26 cellular contexts compared by ENCODE assay signal in genomic region chr1:244732846-244733450, GRCh38.
DNase-seq lines count a peak whose midpoint lies in the region; ATAC-seq, FAIRE-seq and TF ChIP-seq lines count a peak whose summit lies in the region.
"Had no signal": no experiment of that assay in that cellular context is flagged by ENCODE, and none has a peak within 500 bp of the region (broad histone marks: within the 10 kb centered on the region; RNA-seq: fewer than 3 reads in every experiment).

No MANE protein-coding gene starts in this region.

- H3K4me1 ChIP-seq in astrocyte (ENCODE audit: insufficient read depth, low read length) = peaks cover 15% of the 10 kb centered on the region
- H3K4me1 ChIP-seq: colonic mucosa, neural progenitor cell had no signal

- H3K27ac Mint-ChIP-seq in astrocyte (ENCODE audit: unreplicated experiment) (peak overlapping the region; percentile 41), natural killer cell (no peak overlapping the region)
- H3K27ac Mint-ChIP-seq: activated CD4-positive, alpha-beta T cell treated with anti-CD3 and anti-CD28 coated beads, Interleukin-2, amount 10 ng/mL, durations not matched to agents 7 days and 5 days; neural progenitor cell had no signal

- no peaks in the 10 kb centered on the region for H3K27me3 ChIP-seq in astrocyte (ENCODE audit: insufficient read depth, low read length)
- H3K27me3 ChIP-seq: breast epithelium, colonic mucosa, right atrium auricular region had no signal

- H2AFZ ChIP-seq in astrocyte (ENCODE audit: low read depth, low read length) = no peak overlapping the region
- H2AFZ ChIP-seq: neural progenitor cell, PC-9 had no signal

- ATAC-seq in natural killer cell = no peak
- ATAC-seq in GM18498 (IDR thresholded peaks at IDR 0.05; ENCODE audit: unreplicated experiment) = no peak
- ATAC-seq: activated T-cell treated with anti-CD3 and anti-CD28 coated beads, Interleukin-2, amount 50 U/mL, for 4 hours; Right ventricle myocardium inferior had no signal

- H4K20me1 ChIP-seq in astrocyte (ENCODE audit: insufficient read depth, low read length) = no peaks in the 10 kb centered on the region

- H3K9ac ChIP-seq in astrocyte (ENCODE audit: low read length) = no peak overlapping the region
- H3K9ac ChIP-seq: neural progenitor cell had no signal

- no peak overlapping the region for H3K27ac ChIP-seq in astrocyte (ENCODE audit: low read depth, low read length)
- H3K27ac ChIP-seq: breast epithelium, colonic mucosa, neural progenitor cell, PC-9, right atrium auricular region, VCaP had no signal

- TF ChIP-seq CTCF in astrocyte (IDR thresholded peaks at IDR 0.05; ENCODE audit: insufficient read depth, low read depth, low read length) = no peak
- no peak for TF ChIP-seq CTCF in natural killer cell (IDR thresholded peaks at IDR 0.05)

- no peak for FAIRE-seq in astrocyte (lab: Jason Lieb, UNC)
- FAIRE-seq: H54, kidney had no signal

- peak; percentile 78 for DNase-seq in COR-L47 (lab: John Stamatoyannopoulos, UW)
- peak; percentile 97 for DNase-seq in NCI-H146 (lab: John Stamatoyannopoulos, UW)
- no peak for DNase-seq in astrocyte (ENCODE audit: low read depth)
- DNase-seq in natural killer cell = no peak
- no peak for DNase-seq in DMS153 (lab: John Stamatoyannopoulos, UW)
- DNase-seq in NCI-H1092 (lab: John Stamatoyannopoulos, UW) = no peak
- DNase-seq: activated CD4-positive, alpha-beta T cell treated with anti-CD3 and anti-CD28 coated beads, Interleukin-2, amount 10 ng/mL, durations not matched to agents 7 days and 5 days; activated T-cell treated with anti-CD3 and anti-CD28 coated beads, Interleukin-2, amount 50 U/mL, for 4 hours; amygdala; C1 segment of cervical spinal cord; colonic mucosa; effector memory CD4-positive, alpha-beta T cell; erythroblast; kidney; MV-4-11; NCI-H1930; NCI-H345; PC-9; stimulated activated CD4-positive, alpha-beta T cell treated with anti-CD3 and anti-CD28 coated beads, Interleukin-4, amount 100 ng/mL, for 1 hour had no signal

- no peaks in the 10 kb centered on the region for H3K79me2 ChIP-seq in astrocyte (ENCODE audit: insufficient read depth, low read length)

- H3K36me3 Mint-ChIP-seq in astrocyte (ENCODE audit: low read depth, unreplicated experiment) = peaks cover 2% of the 10 kb centered on the region
- no peaks in the 10 kb centered on the region for H3K36me3 Mint-ChIP-seq in natural killer cell

- H3K4me3 Mint-ChIP-seq in astrocyte (ENCODE audit: unreplicated experiment) (no peak overlapping the region), natural killer cell (peak overlapping the region; percentile 37)
- H3K4me3 Mint-ChIP-seq: activated CD4-positive, alpha-beta T cell treated with anti-CD3 and anti-CD28 coated beads, Interleukin-2, amount 10 ng/mL, durations not matched to agents 7 days and 5 days; activated T-cell treated with anti-CD3 and anti-CD28 coated beads, Interleukin-2, amount 50 U/mL, for 4 hours; neural progenitor cell had no signal

- peaks cover 4% of the 10 kb centered on the region for H3K4me1 Mint-ChIP-seq in astrocyte (ENCODE audit: low read depth, unreplicated experiment)
- peaks cover 0 to 12% of the 10 kb centered on the region in 2 donors for H3K4me1 Mint-ChIP-seq in natural killer cell

- no peaks in the 10 kb centered on the region for H3K36me3 ChIP-seq in astrocyte (ENCODE audit: insufficient read depth, low read length)
- H3K36me3 ChIP-seq: breast epithelium, colonic mucosa, neural progenitor cell, right atrium auricular region had no signal

- intact Hi-C loops in natural killer cell (cut with micrococcal nuclease) = no loop called here

- H3K9me3 Mint-ChIP-seq in astrocyte (ENCODE audit: unreplicated experiment) (peaks cover 11% of the 10 kb centered on the region), natural killer cell (no peaks in the 10 kb centered on the region)
- H3K9me3 Mint-ChIP-seq: activated T-cell treated with anti-CD3 and anti-CD28 coated beads, Interleukin-2, amount 50 U/mL, for 4 hours had no signal

- H3K4me2 ChIP-seq in astrocyte (ENCODE audit: low read length) = no peak overlapping the region
- H3K4me2 ChIP-seq: neural progenitor cell, PC-9 had no signal

- H3K9me3 ChIP-seq in astrocyte (ENCODE audit: insufficient read depth, low read depth, low read length) = peaks cover 9% of the 10 kb centered on the region
- H3K9me3 ChIP-seq: breast epithelium, colonic mucosa, right atrium auricular region had no signal

- H3K4me3 ChIP-seq in astrocyte (ENCODE audit: insufficient read depth, low read depth, low read length) = no peak overlapping the region
- H3K4me3 ChIP-seq: breast epithelium, colonic mucosa, neural progenitor cell, PC-9, right atrium auricular region had no signal

- H3K27me3 Mint-ChIP-seq in astrocyte (ENCODE audit: low read depth, unreplicated experiment) (peaks cover 25% of the 10 kb centered on the region), natural killer cell (ENCODE audit: low read depth in 2 of 2) (peaks cover 0 to 8% of the 10 kb centered on the region in 2 donors)

Comparison
In these comparisons a context has a peak if more than half of its experiments do, and no peak if none do; other contexts are left out.
1. DNase-seq: peak in COR-L47 (single experiment) and NCI-H146 (single experiment); none in astrocyte (single experiment), natural killer cell (single experiment), DMS153 (single experiment) and NCI-H1092 (single experiment).